ENCODE assay signal across 9 cellular contexts in genomic region chr16:31696968-31697743, GRCh38.
DNase-seq lines count a peak whose midpoint lies in the region; ATAC-seq, FAIRE-seq and TF ChIP-seq lines count a peak whose summit lies in the region.
"Had no signal": no experiment of that assay in that cellular context is flagged by ENCODE, and none has a peak within 500 bp of the region (broad histone marks: within the 10 kb centered on the region; RNA-seq: fewer than 3 reads in every experiment).

No MANE protein-coding gene starts in this region.

- ATAC-seq in K562 (peak; percentile 60), HG03175 (IDR thresholded peaks at IDR 0.05; ENCODE audit: unreplicated experiment) (no peak), T-cell (replicated peaks in 1 of 4) (no peak)

- no peak overlapping the region for H3K4ac ChIP-seq in mesendoderm (ENCODE audit: low read depth, low read length)

- H3K9ac ChIP-seq in K562 (ENCODE audit: insufficient read depth in 1 of 2, low read depth in 2 of 2, low read length in 2 of 2): no peak overlapping the region
- H3K9ac ChIP-seq in mesendoderm (ENCODE audit: low read length): no peak overlapping the region

- POLR2A ChIA-PET in K562 (lab: Yijun Ruan, JAX) (interaction anchor here (0.6 kb wide), 1 partner anchor 236 kb away, joined by 3 read pairs; no protein-coding TSS in a partner anchor), T-cell (lab: Charles Lee) (interaction anchor here in 1 of 2 donors (0.9 kb wide), 1 partner anchor 15 kb away, joined by 3 read pairs; no protein-coding TSS in a partner anchor)

- H3K27me3 ChIP-seq in K562 (ENCODE audit: control insufficient read depth in 2 of 2, insufficient read depth in 2 of 2, low read length in 2 of 2) (no peaks in the 10 kb centered on the region), mesendoderm (ENCODE audit: insufficient read depth, low read length, poor library complexity) (no peaks in the 10 kb centered on the region)

- H4K5ac ChIP-seq in mesendoderm (ENCODE audit: low read length): no peak overlapping the region

- H3K36me3 ChIP-seq in K562 (ENCODE audit: control insufficient read depth, insufficient read depth, low read length) (peaks cover 1% of the 10 kb centered on the region; the same call in 2 of the 3 replicates), mesendoderm (ENCODE audit: control insufficient read depth, insufficient read depth, low read length) (no peaks in the 10 kb centered on the region)
- H3K36me3 ChIP-seq: thoracic aorta had no signal

- H3K9me1 ChIP-seq in K562 (ENCODE audit: control insufficient read depth, insufficient read depth, low read length): no peaks in the 10 kb centered on the region

- H3K79me2 ChIP-seq in K562 (ENCODE audit: control insufficient read depth, insufficient read depth, low read length): peaks cover 19% of the 10 kb centered on the region
- H3K79me2 ChIP-seq in mesendoderm (ENCODE audit: control insufficient read depth, insufficient read depth, low read length): peaks cover 9% of the 10 kb centered on the region

- peak; percentile 91 to 92 for TF ChIP-seq RAD21 in K562 (CRISPR knock-in tag; conservative IDR thresholded peaks at IDR 0.05 in 1 of 2, IDR thresholded peaks at IDR 0.05 in 1 of 2)

- no peaks in the 10 kb centered on the region for H3K27me3 Mint-ChIP-seq in activated naive CD8-positive, alpha-beta T cell
- no peaks in the 10 kb centered on the region for H3K27me3 Mint-ChIP-seq in activated naive CD8-positive, alpha-beta T cell treated with anti-CD3 and anti-CD28 coated beads for 36 hours
- H3K27me3 Mint-ChIP-seq in T-cell: no peaks in the 10 kb centered on the region

- 5% methylated on average over 7 of the region's 8 CpGs for WGBS in K562 (ENCODE audit: insufficient coverage, low coverage, missing lambda C conversion rate)
- WGBS in mesendoderm (ENCODE audit: extremely low coverage, insufficient coverage, low lambda C conversion rate): no CpG with 5 or more reads among the region's 8 CpGs

- no peak overlapping the region for H2BK5ac ChIP-seq in mesendoderm (ENCODE audit: low read length)

- no peak for TF ChIP-seq EP300 in K562 (IDR thresholded peaks at IDR 0.05; ENCODE audit: low read length)

- peak; percentile 71 to 94 (median 87) for TF ChIP-seq CTCF in K562 (IDR thresholded peaks at IDR 0.05 in 2 of 3, conservative IDR thresholded peaks at IDR 0.05 in 1 of 3; ENCODE audit: insufficient read depth in 2 of 3, low read depth in 1 of 3, low read length in 3 of 3)

- H3K4me2 ChIP-seq in K562 (ENCODE audit: insufficient read depth, low read length) (0 out of 2 replicates have a peak overlapping the region, but pooled peaks have one; percentile 10), mesendoderm (ENCODE audit: low read length) (no peak overlapping the region)

- H3K4me3 Mint-ChIP-seq in activated naive CD8-positive, alpha-beta T cell: no peak overlapping the region
- no peak overlapping the region for H3K4me3 Mint-ChIP-seq in activated naive CD8-positive, alpha-beta T cell treated with anti-CD3 and anti-CD28 coated beads for 36 hours
- no peak overlapping the region for H3K4me3 Mint-ChIP-seq in T-cell

- no peaks in the 10 kb centered on the region for H4K20me1 ChIP-seq in K562 (replicated peaks; ENCODE audit: control insufficient read depth, insufficient read depth, low read length)

- H4K8ac ChIP-seq in mesendoderm (ENCODE audit: low read depth, low read length): no peak overlapping the region

- TF ChIP-seq POLR2A in K562 (conservative IDR thresholded peaks at IDR 0.05): no peak

- CTCF ChIA-PET in K562 (lab: Yijun Ruan, JAX; ENCODE audit: low intra/inter-chr PET ratio) (interaction anchor here (0.6 to 1.2 kb wide), 3 partner anchors 236 to 245 kb away, joined by 3 to 4 read pairs (median 3); partner anchors contain the start of gene ARMC5), T-cell (lab: Charles Lee) (interaction anchor here in 1 of 2 donors (1.8 to 2.4 kb wide), 2 partner anchors 16 to 172 kb away, joined by 11 to 13 read pairs; a partner anchor contains a TSS)

- H2AFZ ChIP-seq in K562 (ENCODE audit: low read depth, low read length): peak overlapping the region; percentile 30; the same call in 1 of the 2 replicates

- FAIRE-seq in K562 (lab: Jason Lieb, UNC): peak; percentile 80

- no peaks in the 10 kb centered on the region for H3K36me3 Mint-ChIP-seq in activated naive CD8-positive, alpha-beta T cell
- H3K36me3 Mint-ChIP-seq in activated naive CD8-positive, alpha-beta T cell treated with anti-CD3 and anti-CD28 coated beads for 36 hours: peaks cover 12% of the 10 kb centered on the region
- H3K36me3 Mint-ChIP-seq in T-cell: peaks cover under 1% of the 10 kb centered on the region

- intact Hi-C loops in K562 (cut with micrococcal nuclease): loop anchor here (2.0 to 10.0 kb wide), 2 partner anchors 244 to 312 kb away; no protein-coding TSS in a partner anchor

- DNase-seq in activated naive CD8-positive, alpha-beta T cell treated with anti-CD3 and anti-CD28 coated beads for 36 hours: no peak
- DNase-seq in NCI-H146 treated with DMSO at 0.1 percent for 48 hours (lab: John Stamatoyannopoulos, UW; ENCODE audit: unreplicated experiment): peak; percentile 60
- peak; percentile 44 to 70 (median 54) for DNase-seq in K562 (ENCODE audit: extremely low read depth in 1 of 4, low spot score in 3 of 4)
- peak; percentile 50 for DNase-seq in mesendoderm
- no peak for DNase-seq in activated CD8-positive, alpha-beta memory T cell treated with anti-CD3 and anti-CD28 coated beads for 24 hours
- no peak for DNase-seq in T-cell

- no TSS peak for BruUV-seq in K562 (replicated peaks; lab: Mats Ljungman, UMichigan)

- no peak overlapping the region for H2BK15ac ChIP-seq in mesendoderm (replicated peaks; ENCODE audit: low read depth)

- in situ Hi-C loops in K562 (cut with MboI): loop anchor here (10.0 kb wide), 3 partner anchors 242 to 742 kb away; partner anchors contain the start of genes ARMC5 and SETD1A

- H3K4me1 Mint-ChIP-seq in activated naive CD8-positive, alpha-beta T cell (ENCODE audit: low read depth): peaks cover 19% of the 10 kb centered on the region
- H3K4me1 Mint-ChIP-seq in activated naive CD8-positive, alpha-beta T cell treated with anti-CD3 and anti-CD28 coated beads for 36 hours: peaks cover 22% of the 10 kb centered on the region
- peaks cover 14 to 34% (median 21%) of the 10 kb centered on the region in 3 donors for H3K4me1 Mint-ChIP-seq in T-cell

- H3K27ac Mint-ChIP-seq in activated naive CD8-positive, alpha-beta T cell: peak overlapping the region; percentile 37
- no peak overlapping the region for H3K27ac Mint-ChIP-seq in activated naive CD8-positive, alpha-beta T cell treated with anti-CD3 and anti-CD28 coated beads for 36 hours
- no peak overlapping the region for H3K27ac Mint-ChIP-seq in T-cell

- no peak overlapping the region for H3K23ac ChIP-seq in mesendoderm (ENCODE audit: low read length)

- peaks cover 4% of the 10 kb centered on the region for H3K79me1 ChIP-seq in mesendoderm (ENCODE audit: low read length)

- H3K9me3 Mint-ChIP-seq in activated naive CD8-positive, alpha-beta T cell (ENCODE audit: low read depth): no peaks in the 10 kb centered on the region
- H3K9me3 Mint-ChIP-seq in activated naive CD8-positive, alpha-beta T cell treated with anti-CD3 and anti-CD28 coated beads for 36 hours: peaks cover 3% of the 10 kb centered on the region
- no peaks in the 10 kb centered on the region for H3K9me3 Mint-ChIP-seq in T-cell

- no peak overlapping the region for H3K18ac ChIP-seq in mesendoderm (ENCODE audit: low read length)

- H3K4me3 ChIP-seq in K562: no peak overlapping the region
- H3K4me3 ChIP-seq in mesendoderm (ENCODE audit: low read length): no peak overlapping the region
- H3K4me3 ChIP-seq: thoracic aorta had no signal

- H2AK5ac ChIP-seq in mesendoderm (ENCODE audit: low read length): no peak overlapping the region

- no peak overlapping the region for H2BK120ac ChIP-seq in mesendoderm (ENCODE audit: low read depth, low read length)

- no peaks in the 10 kb centered on the region for H3K9me3 ChIP-seq in K562 (replicated peaks; ENCODE audit: control insufficient read depth, insufficient read depth, low read depth, low read length)
- H3K9me3 ChIP-seq: thoracic aorta had no signal

- no peak overlapping the region for H3K56ac ChIP-seq in mesendoderm (ENCODE audit: low read length)

- H3K27ac ChIP-seq in K562 (ENCODE audit: extremely low read depth, low read depth, low read length): no peak overlapping the region
- H3K27ac ChIP-seq in mesendoderm (ENCODE audit: low read depth, low read length): no peak overlapping the region
- H3K27ac ChIP-seq: thoracic aorta had no signal

- H3K4me1 ChIP-seq in K562 (replicated peaks in 1 of 2; ENCODE audit: control insufficient read depth in 2 of 2, insufficient read depth in 2 of 2, low read length in 2 of 2) (peaks cover 5 to 8% of the 10 kb centered on the region in 2 experiments; a peak in 4 of 5 replicates), mesendoderm (ENCODE audit: control insufficient read depth, low read depth, low read length) (peaks cover 2% of the 10 kb centered on the region)

TF ChIP-seq in K562, 482 proteins besides CTCF, POLR2A, EP300 and RAD21 (continues in another document):
- TF ChIP-seq BRD9 (IDR thresholded peaks at IDR 0.05; ENCODE audit: low read depth, partially characterized antibody): peak; percentile 35
- 0 out of 2 replicates have a peak, but pooled peaks have one; percentile 34 for TF ChIP-seq NBN (IDR thresholded peaks at IDR 0.05; ENCODE audit: low read depth)
- no peak for TF ChIP-seq ZNF395 (CRISPR knock-in tag; IDR thresholded peaks at IDR 0.05)
- no peak for TF ChIP-seq BRCA1 (IDR thresholded peaks at IDR 0.05)
- TF ChIP-seq BRCA1 (CRISPR knock-in tag; IDR thresholded peaks at IDR 0.05): no peak

Comparison
In these comparisons a context has a peak if more than half of its experiments do, and no peak if none do; other contexts are left out.
1. DNase-seq: peak in NCI-H146 treated with DMSO at 0.1 percent for 48 hours (single experiment), K562 (4 of 4) and mesendoderm (single experiment); none in activated naive CD8-positive, alpha-beta T cell treated with anti-CD3 and anti-CD28 coated beads for 36 hours (single experiment), activated CD8-positive, alpha-beta memory T cell treated with anti-CD3 and anti-CD28 coated beads for 24 hours (single experiment) and T-cell (0 of 34).